ENCODE assay signal across 1 cellular context in the genomic region with DNA sequence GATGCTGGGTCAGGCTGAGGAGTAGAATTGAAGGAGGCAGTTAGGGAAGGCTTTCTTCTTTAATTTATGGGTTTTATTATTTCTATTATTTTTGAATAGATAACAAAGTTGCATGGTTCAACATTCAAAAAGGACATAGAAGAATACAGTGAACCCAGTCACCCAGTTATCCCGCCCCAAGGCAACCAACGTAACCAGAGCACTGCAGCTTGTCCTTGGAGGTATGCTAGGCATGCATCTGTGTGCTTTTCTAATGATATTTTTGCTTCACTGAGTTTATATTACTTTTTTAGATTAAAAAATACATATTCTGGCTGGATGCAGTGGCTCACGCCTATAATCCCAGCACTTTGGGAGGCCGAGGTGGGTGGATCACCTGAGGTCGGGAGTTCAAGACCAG.
A peak's percentile ranks its signal among the peaks of the same experiment; 100 is the strongest.
TF ChIP-seq lines count a peak whose summit lies in the region.

No MANE protein-coding gene starts in this region.

TF ChIP-seq in HepG2, 621 proteins besides CTCF, POLR2A, EP300 and RAD21:
- TF ChIP-seq ASH2L (IDR thresholded peaks at IDR 0.05; ENCODE audit: insufficient read length, low read depth, low read length) (no peak), PHF21A (CRISPR knock-in tag; IDR thresholded peaks at IDR 0.05) (0 out of 2 replicates have a peak, but pooled peaks have one; percentile 23)
